In genomic region chr1:93178418-93178817, GRCh38 we compare ENCODE assay signal across 7 cellular contexts. TPM values are rescaled to one million over a fixed set of nuclear protein-coding genes. Genes with fewer than 3 reads are reported as not detected.
DNase-seq lines count a peak whose midpoint lies in the region; ATAC-seq and TF ChIP-seq lines count a peak whose summit lies in the region.

No MANE protein-coding gene starts in this region.

- no peak overlapping the region for H3T11ph ChIP-seq in H9 (ENCODE audit: low read length)

- WGBS in H9 (ENCODE audit: extremely low coverage, insufficient read length, low lambda C conversion rate): no CpG with 5 or more reads among the region's 5 CpGs

- no peak overlapping the region for H3K18ac ChIP-seq in H9 (ENCODE audit: insufficient read length, low read depth, low read length)

- H2AFZ ChIP-seq in H9 (ENCODE audit: low read length): no peak overlapping the region

- peak overlapping the region; percentile 8 for H3K4me2 ChIP-seq in H9 (ENCODE audit: insufficient read depth, insufficient read length, low read length)

- peak overlapping the region; percentile 74 for H3K4me3 ChIP-seq in SJCRH30
- peak overlapping the region; percentile 100 for H3K4me3 ChIP-seq in fibroblast of the aortic adventitia (ENCODE audit: low read depth, low read length)
- peak overlapping the region in 6 of 7 experiments; percentile 1 to 92 (median 80) for H3K4me3 ChIP-seq in skin epidermis

- H2BK12ac ChIP-seq in H9 (ENCODE audit: insufficient read length, low read depth, low read length): no peak overlapping the region

- H3K27me3 Mint-ChIP-seq in H9 (ENCODE audit: low read depth): no peaks in the 10 kb centered on the region; the same call in 1 of the 2 replicates

- no peak overlapping the region for H2BK20ac ChIP-seq in H9 (ENCODE audit: low read depth, low read length, poor library complexity, severe bottlenecking)

- TF ChIP-seq CTCF in H9 (conservative IDR thresholded peaks at IDR 0.05) (no peak), fibroblast of the aortic adventitia (IDR thresholded peaks at IDR 0.05; ENCODE audit: insufficient read depth, low read length) (no peak)

- no peaks in the 10 kb centered on the region for H3K4me1 ChIP-seq in H9 (ENCODE audit: insufficient read depth, low read length)
- peaks cover 3% of the 10 kb centered on the region; the same call in 1 of the 2 replicates for H3K4me1 ChIP-seq in SJCRH30

- DNase-seq in H9: no peak
- DNase-seq in SJCRH30: peak; percentile 24 to 41
- DNase-seq in fibroblast of the aortic adventitia (ENCODE audit: low read depth): peak; percentile 42
- DNase-seq in NK-92 (lab: John Stamatoyannopoulos, UW; ENCODE audit: unreplicated experiment): no peak
- no peak for DNase-seq in Kasumi-1 (lab: John Stamatoyannopoulos, UW)

- no peaks in the 10 kb centered on the region for H3K23me2 ChIP-seq in H9 (ENCODE audit: insufficient read length, low read depth, low read length, poor library complexity, severe bottlenecking)

- no peak overlapping the region for H2BK15ac ChIP-seq in H9 (ENCODE audit: low read depth, low read length)

- H3K4me1 Mint-ChIP-seq in H9: peaks cover 22 to 34% of the 10 kb centered on the region in 2 experiments

- no peaks in the 10 kb centered on the region for H4K20me1 ChIP-seq in H9 (ENCODE audit: control insufficient read depth, insufficient read depth, insufficient read length)

- no peaks in the 10 kb centered on the region for H3K27me3 ChIP-seq in H9 (ENCODE audit: insufficient read depth, low read length)
- no peaks in the 10 kb centered on the region for H3K27me3 ChIP-seq in SJCRH30

- peaks cover 4% of the 10 kb centered on the region for H3K79me1 ChIP-seq in H9 (ENCODE audit: insufficient read depth, low read depth, low read length, poor library complexity, severe bottlenecking)

- H4K8ac ChIP-seq in H9 (replicated peaks; ENCODE audit: insufficient read length, low read depth, low read length): no peak overlapping the region

- no peak overlapping the region for H4K91ac ChIP-seq in H9 (ENCODE audit: insufficient read length, low read depth, low read length)

- peaks cover 6% of the 10 kb centered on the region; the same call in 1 of the 2 replicates for H3K79me2 ChIP-seq in H9 (ENCODE audit: insufficient read depth, low read length)

- H2AK5ac ChIP-seq in H9 (ENCODE audit: insufficient read length, low read length): no peak overlapping the region

- peak overlapping the region in 1 of 3 experiments; percentile 10; a peak in 1 of 7 replicates for H3K27ac Mint-ChIP-seq in H9

- H3K36me3 Mint-ChIP-seq in H9 (ENCODE audit: insufficient read depth in 1 of 3, low read depth in 3 of 3): peaks cover 0 to 7% (median 7%) of the 10 kb centered on the region in 3 experiments; a peak in 5 of 7 replicates

- H3K14ac ChIP-seq in H9 (ENCODE audit: insufficient read depth, low read length): no peak overlapping the region

- H3K4me3 Mint-ChIP-seq in H9: peak overlapping the region; percentile 91 to 94

- H3K9me3 ChIP-seq in H9 (ENCODE audit: control insufficient read depth, low read depth, low read length) (no peaks in the 10 kb centered on the region), SJCRH30 (replicated peaks) (0 out of 2 replicates have a peak, but pooled peaks cover 2% of the 10 kb centered on the region)

- no peak overlapping the region for H3K56ac ChIP-seq in H9 (ENCODE audit: insufficient read length, low read depth, low read length)

- H3K36me3 ChIP-seq in SJCRH30: peaks cover 10% of the 10 kb centered on the region

- no peak overlapping the region for H2BK5ac ChIP-seq in H9 (ENCODE audit: insufficient read length, low read length)

- H3K27ac ChIP-seq in H9 (ENCODE audit: insufficient read length, low read depth, low read length) (no peak overlapping the region), SJCRH30 (peak overlapping the region; percentile 82), skin epidermis (peak overlapping the region in 2 of 21 experiments; percentile 97 to 98)

- H3K9me3 Mint-ChIP-seq in H9: peaks cover 0 to 3% of the 10 kb centered on the region in 2 experiments; a peak in 1 of 5 replicates

- no peak overlapping the region for H4K5ac ChIP-seq in H9 (ENCODE audit: insufficient read length, low read depth, low read length)

- no peak overlapping the region for H3K4ac ChIP-seq in H9 (ENCODE audit: low read depth, low read length)

- no peak overlapping the region for H3K9ac ChIP-seq in H9 (ENCODE audit: extremely low read depth, insufficient read length, low read length)

- no peak overlapping the region for H2BK120ac ChIP-seq in H9 (ENCODE audit: low read depth, low read length, poor library complexity, severe bottlenecking)

- no peak overlapping the region for H3K23ac ChIP-seq in H9 (ENCODE audit: insufficient read length, low read depth, low read length)

- ATAC-seq in GM18867 (IDR thresholded peaks at IDR 0.05; ENCODE audit: unreplicated experiment): no peak

RNA-seq across cellular contexts. Expression of gene TMED5, which starts 1.8 kb away (rescaled TPM):
- total RNA-seq in H9 (2021): 32.9 and 35.0 TPM in 2 replicates
- 115 and 123 TPM in 2 replicates for total RNA-seq in SJCRH30 (2014; rRNA removed; shearing (Covaris generic))
- 38.2 and 60.6 TPM in 2 replicates for total RNA-seq in fibroblast of the aortic adventitia (ENCODE audit: low replicate concordance)

RNA-seq across cellular contexts. Expression of gene CCDC18, which starts 2.1 kb away (rescaled TPM):
- total RNA-seq in H9 (2021): 17.3 and 19.5 TPM in 2 replicates
- total RNA-seq in SJCRH30 (2014; rRNA removed; shearing (Covaris generic)): 15.6 and 17.2 TPM in 2 replicates
- total RNA-seq in fibroblast of the aortic adventitia (ENCODE audit: low replicate concordance): 11.2 and 16.0 TPM in 2 replicates

Comparison
In these comparisons a context has a peak if more than half of its experiments do, and no peak if none do; other contexts are left out.
1. DNase-seq: peak in SJCRH30 (2 of 2) and fibroblast of the aortic adventitia (single experiment); none in H9 (single experiment), NK-92 (single experiment) and Kasumi-1 (0 of 2).
2. Peak in every context shown above with its lines, with median percentiles within 50 percentile points of each other: H3K4me3 ChIP-seq.